Comparison of ENCODE assay signal across 8 cellular contexts in the genomic region with DNA sequence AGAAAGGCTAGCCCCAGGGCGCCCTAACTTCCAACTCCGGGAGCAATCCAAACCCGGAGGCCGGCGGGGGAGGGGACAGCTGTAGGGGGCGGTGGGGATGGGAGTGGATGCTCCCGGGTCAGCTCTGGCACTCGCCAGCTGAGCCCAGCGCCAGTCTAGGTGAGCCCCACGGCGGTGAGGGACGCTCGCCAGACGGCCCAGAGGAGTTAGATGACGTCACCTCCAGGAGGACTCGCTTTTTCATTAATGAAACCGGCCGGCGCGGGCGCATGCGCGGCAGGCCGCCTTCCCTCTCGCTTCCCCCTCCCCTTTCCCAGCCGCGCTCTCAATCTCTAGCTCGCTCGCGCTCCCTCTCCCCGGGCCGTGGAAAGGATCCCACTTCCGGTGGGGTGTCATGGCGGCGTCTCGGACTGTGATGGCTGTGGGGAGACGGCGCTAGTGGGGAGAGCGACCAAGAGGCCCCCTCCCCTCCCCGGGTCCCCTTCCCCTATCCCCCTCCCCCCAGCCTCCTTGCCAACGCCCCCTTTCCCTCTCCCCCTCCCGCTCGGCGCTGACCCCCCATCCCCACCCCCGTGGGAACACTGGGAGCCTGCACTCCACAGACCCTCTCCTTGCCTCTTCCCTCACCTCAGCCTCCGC. TPM values are rescaled to one million over a fixed set of nuclear protein-coding genes. Genes with fewer than 3 reads are reported as not detected.
A peak's percentile ranks its signal among the peaks of the same experiment; 100 is the strongest.
DNase-seq lines count a peak whose midpoint lies in the region; ATAC-seq, FAIRE-seq and TF ChIP-seq lines count a peak whose summit lies in the region.

A gene with protein sequence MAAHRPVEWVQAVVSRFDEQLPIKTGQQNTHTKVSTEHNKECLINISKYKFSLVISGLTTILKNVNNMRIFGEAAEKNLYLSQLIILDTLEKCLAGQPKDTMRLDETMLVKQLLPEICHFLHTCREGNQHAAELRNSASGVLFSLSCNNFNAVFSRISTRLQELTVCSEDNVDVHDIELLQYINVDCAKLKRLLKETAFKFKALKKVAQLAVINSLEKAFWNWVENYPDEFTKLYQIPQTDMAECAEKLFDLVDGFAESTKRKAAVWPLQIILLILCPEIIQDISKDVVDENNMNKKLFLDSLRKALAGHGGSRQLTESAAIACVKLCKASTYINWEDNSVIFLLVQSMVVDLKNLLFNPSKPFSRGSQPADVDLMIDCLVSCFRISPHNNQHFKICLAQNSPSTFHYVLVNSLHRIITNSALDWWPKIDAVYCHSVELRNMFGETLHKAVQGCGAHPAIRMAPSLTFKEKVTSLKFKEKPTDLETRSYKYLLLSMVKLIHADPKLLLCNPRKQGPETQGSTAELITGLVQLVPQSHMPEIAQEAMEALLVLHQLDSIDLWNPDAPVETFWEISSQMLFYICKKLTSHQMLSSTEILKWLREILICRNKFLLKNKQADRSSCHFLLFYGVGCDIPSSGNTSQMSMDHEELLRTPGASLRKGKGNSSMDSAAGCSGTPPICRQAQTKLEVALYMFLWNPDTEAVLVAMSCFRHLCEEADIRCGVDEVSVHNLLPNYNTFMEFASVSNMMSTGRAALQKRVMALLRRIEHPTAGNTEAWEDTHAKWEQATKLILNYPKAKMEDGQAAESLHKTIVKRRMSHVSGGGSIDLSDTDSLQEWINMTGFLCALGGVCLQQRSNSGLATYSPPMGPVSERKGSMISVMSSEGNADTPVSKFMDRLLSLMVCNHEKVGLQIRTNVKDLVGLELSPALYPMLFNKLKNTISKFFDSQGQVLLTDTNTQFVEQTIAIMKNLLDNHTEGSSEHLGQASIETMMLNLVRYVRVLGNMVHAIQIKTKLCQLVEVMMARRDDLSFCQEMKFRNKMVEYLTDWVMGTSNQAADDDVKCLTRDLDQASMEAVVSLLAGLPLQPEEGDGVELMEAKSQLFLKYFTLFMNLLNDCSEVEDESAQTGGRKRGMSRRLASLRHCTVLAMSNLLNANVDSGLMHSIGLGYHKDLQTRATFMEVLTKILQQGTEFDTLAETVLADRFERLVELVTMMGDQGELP (N-terminal part only) (plus strand): TSS at position 378 of the 639 bp plus-strand sequence. CDS start 333 bp downstream, outside the sequence.

- BruUV-seq in HepG2 (replicated peaks; lab: Mats Ljungman, UMichigan), result no TSS peak

- no peaks in the 10 kb centered on the region for H3K27me3 Mint-ChIP-seq in dendritic cell treated with granulocyte-macrophage colony-stimulating factor and Interleukin-4, amounts not matched to agents 40 ng/mL and 50 ng/mL, for 4 days

- in situ Hi-C loops in HepG2 (cut with HindIII; ENCODE audit: extremely low pct_ligation_motif_present, low pct_unique_long_range_greater_than_20kb), result no loop called here

- peak within 1 kb of the TSS; percentile 66 to 91 (median 86) for H3K4me3 ChIP-seq in BLaER1 treated with 17β-estradiol and CSF1 and Interleukin-3, amounts not matched to agents 10 nM and 100 nM
- peak within 1 kb of the TSS; percentile 92 to 99 (median 96) for H3K4me3 ChIP-seq in HepG2 (replicated peaks in 1 of 3; ENCODE audit: insufficient read depth in 1 of 3, low read depth in 2 of 3, low read length in 3 of 3)

- H3K4me3 Mint-ChIP-seq in dendritic cell treated with granulocyte-macrophage colony-stimulating factor and Interleukin-4, amounts not matched to agents 40 ng/mL and 50 ng/mL, for 4 days, result peak within 1 kb of the TSS; percentile 80

- TF ChIP-seq RAD21 in HepG2 (CRISPR knock-in tag; IDR thresholded peaks at IDR 0.05), result no peak

- WGBS in HepG2 (ENCODE audit: low lambda C conversion rate), result under 1% methylated on average over 27 of the region's 46 CpGs

- H2AFZ ChIP-seq in HepG2 (ENCODE audit: low read length), result peak within 1 kb of the TSS; percentile 43

- POLR2A ChIA-PET in HepG2 (lab: Yijun Ruan, JAX), result interaction anchor here (0.5 to 1.3 kb wide), 13 partner anchors 11 to 270 kb away, joined by 3 to 5 read pairs (median 3); a partner anchor contains a TSS

- no peaks in the 10 kb centered on the region for H3K9me3 Mint-ChIP-seq in dendritic cell treated with granulocyte-macrophage colony-stimulating factor and Interleukin-4, amounts not matched to agents 40 ng/mL and 50 ng/mL, for 4 days

- H3K9me3 ChIP-seq in BLaER1 treated with 17β-estradiol and CSF1 and Interleukin-3, amounts not matched to agents 10 nM and 100 nM (replicated peaks in 1 of 11), result no peaks in the 10 kb centered on the region
- H3K9me3 ChIP-seq in HepG2 (ENCODE audit: low read length), result no peaks in the 10 kb centered on the region

- H3K27ac ChIP-seq in BLaER1 treated with 17β-estradiol and CSF1 and Interleukin-3, amounts not matched to agents 10 nM and 100 nM, result peak within 1 kb of the TSS; percentile 73 to 93 (median 86)
- peak within 1 kb of the TSS; percentile 86 for H3K27ac ChIP-seq in HepG2 (ENCODE audit: extremely low read length, insufficient read depth, low read length)

- no peaks in the 10 kb centered on the region for H3K27me3 ChIP-seq in BLaER1 treated with 17β-estradiol and CSF1 and Interleukin-3, amounts not matched to agents 10 nM and 100 nM
- H3K27me3 ChIP-seq in HepG2 (ENCODE audit: control insufficient read depth in 1 of 2, insufficient read depth in 2 of 2, low read length in 2 of 2), result no peaks in the 10 kb centered on the region; a peak in 1 of 5 replicates

- intact Hi-C loops in dendritic cell treated with granulocyte-macrophage colony-stimulating factor and Interleukin-4, amounts not matched to agents 40 ng/mL and 50 ng/mL, for 4 days (cut with micrococcal nuclease), result no loop called here
- intact Hi-C loops in HepG2 (cut with micrococcal nuclease; ENCODE audit: unreplicated experiment), result no loop called here

- peaks cover 23% of the 10 kb centered on the region for H3K4me1 Mint-ChIP-seq in dendritic cell treated with granulocyte-macrophage colony-stimulating factor and Interleukin-4, amounts not matched to agents 40 ng/mL and 50 ng/mL, for 4 days (ENCODE audit: low read depth)

- H4K20me1 ChIP-seq in BLaER1 treated with 17β-estradiol and CSF1 and Interleukin-3, amounts not matched to agents 10 nM and 100 nM, result peaks cover 0 to 36% (median 15%) of the 10 kb centered on the region in 11 experiments; a peak in 15 of 22 replicates
- H4K20me1 ChIP-seq in HepG2 (ENCODE audit: insufficient read depth, low read length), result no peaks in the 10 kb centered on the region

- peak within 1 kb of the TSS; percentile 71 for H3K27ac Mint-ChIP-seq in dendritic cell treated with granulocyte-macrophage colony-stimulating factor and Interleukin-4, amounts not matched to agents 40 ng/mL and 50 ng/mL, for 4 days

- CTCF ChIA-PET in HepG2 (lab: Yijun Ruan, JAX; ENCODE audit: low intra/inter-chr PET ratio, low total read pairs), result no interaction called here

- H3K79me2 ChIP-seq in HepG2 (ENCODE audit: insufficient read depth, low read length), result peaks cover 36% of the 10 kb centered on the region

- no peak for TF ChIP-seq EP300 in HepG2 (IDR thresholded peaks at IDR 0.05; ENCODE audit: low read depth in 2 of 2, low read length in 2 of 2)
- no peak for TF ChIP-seq EP300 in HepG2 (CRISPR knock-in tag; IDR thresholded peaks at IDR 0.05; ENCODE audit: borderline replicate concordance)

- H3K9ac ChIP-seq in BLaER1 treated with 17β-estradiol and CSF1 and Interleukin-3, amounts not matched to agents 10 nM and 100 nM, result peak within 1 kb of the TSS; percentile 84 to 97 (median 89)
- H3K9ac ChIP-seq in HepG2 (ENCODE audit: insufficient read depth, low read depth, low read length), result peak within 1 kb of the TSS; percentile 94

- H3K36me3 Mint-ChIP-seq in dendritic cell treated with granulocyte-macrophage colony-stimulating factor and Interleukin-4, amounts not matched to agents 40 ng/mL and 50 ng/mL, for 4 days (ENCODE audit: low read depth), result no peaks in the 10 kb centered on the region

- ATAC-seq in GM19328 (IDR thresholded peaks at IDR 0.05; ENCODE audit: unreplicated experiment) (peak; percentile 63), HG03558 (IDR thresholded peaks at IDR 0.05; ENCODE audit: extremely low read depth, unreplicated experiment) (peak; percentile 46), HepG2 (peak; percentile 91)

- FAIRE-seq in HepG2 (lab: Jason Lieb, UNC), result peak; percentile 56

- peaks cover 9 to 25% (median 19%) of the 10 kb centered on the region in 10 experiments for H3K4me1 ChIP-seq in BLaER1 treated with 17β-estradiol and CSF1 and Interleukin-3, amounts not matched to agents 10 nM and 100 nM
- peaks cover 27% of the 10 kb centered on the region for H3K4me1 ChIP-seq in HepG2 (ENCODE audit: insufficient read depth, low read length)

- H3K4me2 ChIP-seq in BLaER1 treated with 17β-estradiol and CSF1 and Interleukin-3, amounts not matched to agents 10 nM and 100 nM, result peak within 1 kb of the TSS; percentile 84 to 98 (median 91)
- peak within 1 kb of the TSS; percentile 92 for H3K4me2 ChIP-seq in HepG2 (ENCODE audit: low read depth, low read length)

- peak; percentile 83 to 86 for TF ChIP-seq POLR2A in HepG2 (IDR thresholded peaks at IDR 0.05; ENCODE audit: insufficient read depth in 1 of 2, low read depth in 2 of 2, low read length in 2 of 2)

- H3K36me3 ChIP-seq in BLaER1 treated with 17β-estradiol and CSF1 and Interleukin-3, amounts not matched to agents 10 nM and 100 nM, result peaks cover 0 to 4% (median 0%) of the 10 kb centered on the region in 11 experiments; a peak in 2 of 22 replicates
- H3K36me3 ChIP-seq in HepG2 (replicated peaks in 1 of 2; ENCODE audit: control insufficient read depth in 1 of 2, insufficient read depth in 2 of 2, low read length in 2 of 2), result no peaks in the 10 kb centered on the region

- TF ChIP-seq CTCF in HepG2 (CRISPR knock-in tag; IDR thresholded peaks at IDR 0.05), result 0 out of 2 replicates have a peak, but pooled peaks have one; percentile 4

- DNase-seq in NCI-H774 (lab: John Stamatoyannopoulos, UW) (peak; percentile 96), HepG2 (ENCODE audit: low spot score) (peak; percentile 93)
- peak; percentile 77 to 84 for DNase-seq in activated CD4-positive, alpha-beta T cell treated with anti-CD3 and anti-CD28 coated beads, Interleukin-2, amount 50 U/mL, for 4 hours
- DNase-seq in stimulated activated CD4-positive, alpha-beta T cell treated with anti-CD3 and anti-CD28 coated beads, Interleukin-2, amount 100 ng/mL, for 48 hours, result peak; percentile 81 to 87

RNA-seq across cellular contexts. Expression of the gene that starts here (rescaled TPM):
- total RNA-seq in HepG2 (2016; rRNA removed; fragmentation: Illumina TruSeq; extraction: Trizol), result 21.5 and 35.4 TPM in 2 replicates
- 17.1 and 28.3 TPM in 2 replicates for total RNA-seq in HepG2 (2016; cell fraction: cytosol; rRNA removed; fragmentation: Illumina TruSeq; extraction: Trizol; ENCODE audit: low read depth)
- total RNA-seq in HepG2 (2016; cell fraction: insoluble cytoplasmic fraction; rRNA removed; fragmentation: Illumina TruSeq; extraction: Trizol), result 18.5 and 33.9 TPM in 2 replicates
- total RNA-seq in HepG2 (2016; cell fraction: membrane; rRNA removed; fragmentation: Illumina TruSeq; extraction: Trizol), result 11.5 and 14.4 TPM in 2 replicates
- 47.7 and 52.4 TPM in 2 replicates for total RNA-seq in HepG2 (2016; cell fraction: nucleus; rRNA removed; fragmentation: Illumina TruSeq; extraction: Trizol)
- polyA plus RNA-seq in HepG2 (2011; rRNA removed), result 26.5 and 26.8 TPM in 2 replicates
- polyA plus RNA-seq in HepG2 (2011; cell fraction: cytosol; rRNA removed), result 14.5 and 21.4 TPM in 2 replicates
- polyA plus RNA-seq in HepG2 (2011; cell fraction: nucleus; rRNA removed), result 41.8 and 42.7 TPM in 2 replicates
- polyA plus RNA-seq in HepG2 (2012), result 15.1 and 18.4 TPM in 2 replicates
- polyA plus RNA-seq in HepG2 (2016; cell fraction: cytosol; fragmentation: Illumina TruSeq; extraction: Trizol; ENCODE audit: low read depth), result 0.50 and 0.57 TPM in 2 replicates
- polyA plus RNA-seq in HepG2 (2016; cell fraction: insoluble cytoplasmic fraction; fragmentation: Illumina TruSeq; extraction: Trizol; ENCODE audit: low read depth), result 19.3 and 19.5 TPM in 2 replicates
- 1.2 and 1.3 TPM in 2 replicates for polyA plus RNA-seq in HepG2 (2016; cell fraction: membrane; fragmentation: Illumina TruSeq; extraction: Trizol; ENCODE audit: low read depth)
- 19.1 and 25.9 TPM in 2 replicates for polyA plus RNA-seq in HepG2 (2016; cell fraction: nucleus; fragmentation: Illumina TruSeq; extraction: Trizol; ENCODE audit: insufficient read depth, low read depth)
- polyA minus RNA-seq in HepG2 (2011; rRNA and poly(A)+ RNA removed; ENCODE audit: low replicate concordance), result 108 and 118 TPM in 2 replicates
- polyA minus RNA-seq in HepG2 (2011; cell fraction: cytosol; rRNA and poly(A)+ RNA removed), result 59.6 and 76.9 TPM in 2 replicates
- polyA minus RNA-seq in HepG2 (2011; cell fraction: nucleus; rRNA and poly(A)+ RNA removed), result 229 and 246 TPM in 2 replicates

Comparison
In these comparisons a context has a peak if more than half of its experiments do, and no peak if none do; other contexts are left out.
1. Peak in every context shown above with its lines: DNase-seq, ATAC-seq, H3K4me3 ChIP-seq and H3K27ac ChIP-seq.